Comparison of ENCODE assay signal across 2 cellular contexts in genomic region chr1:202319381-202320080, GRCh38.
TF ChIP-seq lines count a peak whose summit lies in the region.

No MANE protein-coding gene starts in this region.

TF ChIP-seq in HEK293, 187 proteins besides CTCF, POLR2A, EP300 and RAD21:
- TF ChIP-seq OSR2 (tag by site-specific recombination; IDR thresholded peaks at IDR 0.05) = peak; percentile 47
- TF ChIP-seq ZNF776 (tag by site-specific recombination; IDR thresholded peaks at IDR 0.05; ENCODE audit: borderline replicate concordance) = no peak
TF ChIP-seq in HEK293: peak in this region for 1.

TF ChIP-seq in GM12878, 131 proteins besides CTCF, POLR2A, EP300 and RAD21:
- no peak for TF ChIP-seq DPF2 (IDR thresholded peaks at IDR 0.05)
- TF ChIP-seq, protein P1, sequence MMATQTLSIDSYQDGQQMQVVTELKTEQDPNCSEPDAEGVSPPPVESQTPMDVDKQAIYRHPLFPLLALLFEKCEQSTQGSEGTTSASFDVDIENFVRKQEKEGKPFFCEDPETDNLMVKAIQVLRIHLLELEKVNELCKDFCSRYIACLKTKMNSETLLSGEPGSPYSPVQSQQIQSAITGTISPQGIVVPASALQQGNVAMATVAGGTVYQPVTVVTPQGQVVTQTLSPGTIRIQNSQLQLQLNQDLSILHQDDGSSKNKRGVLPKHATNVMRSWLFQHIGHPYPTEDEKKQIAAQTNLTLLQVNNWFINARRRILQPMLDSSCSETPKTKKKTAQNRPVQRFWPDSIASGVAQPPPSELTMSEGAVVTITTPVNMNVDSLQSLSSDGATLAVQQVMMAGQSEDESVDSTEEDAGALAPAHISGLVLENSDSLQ (IDR thresholded peaks at IDR 0.05) = peak; percentile 25; the same call in 1 of the 2 replicates
TF ChIP-seq in GM12878: peak in this region for 1.
